Comparison of ENCODE assay signal across 1 cellular context in genomic region chr15:34657469-34658127, GRCh38.
TF ChIP-seq lines count a peak whose summit lies in the region.

No MANE protein-coding gene starts in this region.

TF ChIP-seq in K562, 482 proteins besides CTCF, POLR2A, EP300 and RAD21 (continued from another document and continues in another):
- 0 out of 2 replicates have a peak, but pooled peaks have one; percentile 33 for TF ChIP-seq ARID4B (CRISPR knock-in tag; IDR thresholded peaks at IDR 0.05)
- no peak for TF ChIP-seq BMI1 (IDR thresholded peaks at IDR 0.05; ENCODE audit: low read length)
- TF ChIP-seq EZH2 (IDR thresholded peaks at IDR 0.05; ENCODE audit: borderline replicate concordance, low read depth, low read length): no peak
- peak; percentile 62; the same call in 1 of the 2 replicates for TF ChIP-seq ZBTB2 (IDR thresholded peaks at IDR 0.05)
- TF ChIP-seq SRSF1 (IDR thresholded peaks at IDR 0.05; ENCODE audit: low read depth, low read length): no peak
- no peak for TF ChIP-seq CBX1 (IDR thresholded peaks at IDR 0.05; ENCODE audit: low read depth)
- peak; percentile 22; the same call in 1 of the 2 replicates for TF ChIP-seq GATAD2B (IDR thresholded peaks at IDR 0.05; ENCODE audit: borderline replicate concordance)
- TF ChIP-seq ZNF347 (CRISPR knock-in tag; IDR thresholded peaks at IDR 0.05; ENCODE audit: low read depth): no peak
- no peak for TF ChIP-seq NR2C1 (IDR thresholded peaks at IDR 0.05)
- no peak for TF ChIP-seq NR2C1 (tag; IDR thresholded peaks at IDR 0.05)
- peak in 1 of 2 experiments; percentile 74; a peak in 1 of 4 replicates for TF ChIP-seq ZMIZ1 (IDR thresholded peaks at IDR 0.05; ENCODE audit: low read depth in 2 of 2, low read length in 2 of 2)
- TF ChIP-seq KAT8 (IDR thresholded peaks at IDR 0.05; ENCODE audit: low read depth): no peak
- no peak for TF ChIP-seq NR2C2 (CRISPR knock-in tag; IDR thresholded peaks at IDR 0.05)
- no peak for TF ChIP-seq NR2C2 (tag; IDR thresholded peaks at IDR 0.05)
- peak; percentile 81 for TF ChIP-seq TEAD4 (IDR thresholded peaks at IDR 0.05; ENCODE audit: low read length)
- TF ChIP-seq TEAD4 (CRISPR knock-in tag; IDR thresholded peaks at IDR 0.05; ENCODE audit: borderline replicate concordance): no peak
- no peak for TF ChIP-seq CHD1 (IDR thresholded peaks at IDR 0.05; ENCODE audit: low read length)
- peak; percentile 62; the same call in 1 of the 2 replicates for TF ChIP-seq BCOR (IDR thresholded peaks at IDR 0.05)
- TF ChIP-seq ZBED1 (IDR thresholded peaks at IDR 0.05): no peak
- TF ChIP-seq CC2D1A (IDR thresholded peaks at IDR 0.05): peak; percentile 59; the same call in 1 of the 2 replicates
- TF ChIP-seq ZBTB33 (CRISPR knock-in tag; IDR thresholded peaks at IDR 0.05): no peak
- no peak for TF ChIP-seq TEAD2 (tag; IDR thresholded peaks at IDR 0.05)
- peak; percentile 48 for TF ChIP-seq TAF9B (IDR thresholded peaks at IDR 0.05; ENCODE audit: partially characterized antibody)
- TF ChIP-seq CXXC5 (CRISPR knock-in tag; IDR thresholded peaks at IDR 0.05): no peak
- no peak for TF ChIP-seq DLX4 (CRISPR knock-in tag; IDR thresholded peaks at IDR 0.05)
- no peak for TF ChIP-seq KHSRP (IDR thresholded peaks at IDR 0.05)
- TF ChIP-seq TRIM24 (IDR thresholded peaks at IDR 0.05): peak in 1 of 2 experiments; percentile 53; a peak in 1 of 4 replicates
- no peak for TF ChIP-seq PRPF4 (IDR thresholded peaks at IDR 0.05; ENCODE audit: insufficient read depth, low read depth, low read length, poor library complexity, severe bottlenecking)
- no peak for TF ChIP-seq FOXP4 (CRISPR knock-in tag; IDR thresholded peaks at IDR 0.05; ENCODE audit: borderline replicate concordance)
- no peak for TF ChIP-seq DEAF1 (CRISPR knock-in tag; IDR thresholded peaks at IDR 0.05)
- TF ChIP-seq ARID3A (IDR thresholded peaks at IDR 0.05; ENCODE audit: borderline replicate concordance, low read depth, low read length): peak; percentile 83
- TF ChIP-seq ZFP30 (CRISPR knock-in tag; IDR thresholded peaks at IDR 0.05; ENCODE audit: borderline replicate concordance): no peak
- TF ChIP-seq FOXJ3 (CRISPR knock-in tag; IDR thresholded peaks at IDR 0.05): no peak
- no peak for TF ChIP-seq MEF2A (IDR thresholded peaks at IDR 0.05; ENCODE audit: control insufficient read depth, low read depth, low read length)
- TF ChIP-seq SNRNP70 (optimal IDR thresholded peaks at IDR 0.05; ENCODE audit: low read depth, low read length): no peak
- no peak for TF ChIP-seq SAFB (IDR thresholded peaks at IDR 0.05; ENCODE audit: borderline replicate concordance, low read depth, low read length)
- peak; percentile 54 for TF ChIP-seq SMAD1 (IDR thresholded peaks at IDR 0.05; ENCODE audit: low read depth, low read length, partially characterized antibody)
- TF ChIP-seq ZNF695 (CRISPR knock-in tag; IDR thresholded peaks at IDR 0.05): no peak
- peak in 1 of 2 experiments; percentile 74; a peak in 3 of 4 replicates for TF ChIP-seq MLLT1 (IDR thresholded peaks at IDR 0.05)
- 0 out of 2 replicates have a peak, but pooled peaks have one; percentile 20 for TF ChIP-seq LCOR (CRISPR knock-in tag; IDR thresholded peaks at IDR 0.05)
- no peak for TF ChIP-seq SRSF9 (IDR thresholded peaks at IDR 0.05; ENCODE audit: borderline replicate concordance, low read depth, low read length)
- no peak for TF ChIP-seq ZNF431 (CRISPR knock-in tag; IDR thresholded peaks at IDR 0.05)
- TF ChIP-seq PKNOX1 (IDR thresholded peaks at IDR 0.05): peak; percentile 63
- no peak for TF ChIP-seq BRF1 (IDR thresholded peaks at IDR 0.05; ENCODE audit: borderline replicate concordance, extremely low read depth, insufficient read length)
